1 cellular context compared by ENCODE assay signal in the genomic region with DNA sequence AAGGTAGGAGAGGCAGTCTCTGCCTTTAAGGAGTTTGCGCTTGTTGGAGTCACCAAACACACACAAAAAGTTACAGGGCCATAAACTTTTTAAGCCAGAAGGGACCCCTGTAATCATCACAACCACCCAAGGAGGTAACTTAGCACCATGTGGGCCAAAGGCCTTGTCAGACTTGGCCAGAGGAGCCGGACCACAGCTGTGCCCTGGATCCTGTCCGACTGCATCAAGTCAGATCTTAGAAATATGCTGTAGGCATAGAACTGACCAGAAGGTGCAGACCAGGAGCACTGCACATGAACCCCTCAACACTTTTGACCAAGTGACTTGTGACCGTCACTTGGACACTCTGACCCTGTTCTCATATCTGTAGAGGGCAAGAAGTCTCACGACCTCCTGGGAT.
TF ChIP-seq lines count a peak whose summit lies in the region.

No MANE protein-coding gene starts in this region.

TF ChIP-seq in GM23338, 12 proteins besides CTCF, POLR2A, EP300 and RAD21 (continued from another document):
- TF ChIP-seq, protein P1, sequence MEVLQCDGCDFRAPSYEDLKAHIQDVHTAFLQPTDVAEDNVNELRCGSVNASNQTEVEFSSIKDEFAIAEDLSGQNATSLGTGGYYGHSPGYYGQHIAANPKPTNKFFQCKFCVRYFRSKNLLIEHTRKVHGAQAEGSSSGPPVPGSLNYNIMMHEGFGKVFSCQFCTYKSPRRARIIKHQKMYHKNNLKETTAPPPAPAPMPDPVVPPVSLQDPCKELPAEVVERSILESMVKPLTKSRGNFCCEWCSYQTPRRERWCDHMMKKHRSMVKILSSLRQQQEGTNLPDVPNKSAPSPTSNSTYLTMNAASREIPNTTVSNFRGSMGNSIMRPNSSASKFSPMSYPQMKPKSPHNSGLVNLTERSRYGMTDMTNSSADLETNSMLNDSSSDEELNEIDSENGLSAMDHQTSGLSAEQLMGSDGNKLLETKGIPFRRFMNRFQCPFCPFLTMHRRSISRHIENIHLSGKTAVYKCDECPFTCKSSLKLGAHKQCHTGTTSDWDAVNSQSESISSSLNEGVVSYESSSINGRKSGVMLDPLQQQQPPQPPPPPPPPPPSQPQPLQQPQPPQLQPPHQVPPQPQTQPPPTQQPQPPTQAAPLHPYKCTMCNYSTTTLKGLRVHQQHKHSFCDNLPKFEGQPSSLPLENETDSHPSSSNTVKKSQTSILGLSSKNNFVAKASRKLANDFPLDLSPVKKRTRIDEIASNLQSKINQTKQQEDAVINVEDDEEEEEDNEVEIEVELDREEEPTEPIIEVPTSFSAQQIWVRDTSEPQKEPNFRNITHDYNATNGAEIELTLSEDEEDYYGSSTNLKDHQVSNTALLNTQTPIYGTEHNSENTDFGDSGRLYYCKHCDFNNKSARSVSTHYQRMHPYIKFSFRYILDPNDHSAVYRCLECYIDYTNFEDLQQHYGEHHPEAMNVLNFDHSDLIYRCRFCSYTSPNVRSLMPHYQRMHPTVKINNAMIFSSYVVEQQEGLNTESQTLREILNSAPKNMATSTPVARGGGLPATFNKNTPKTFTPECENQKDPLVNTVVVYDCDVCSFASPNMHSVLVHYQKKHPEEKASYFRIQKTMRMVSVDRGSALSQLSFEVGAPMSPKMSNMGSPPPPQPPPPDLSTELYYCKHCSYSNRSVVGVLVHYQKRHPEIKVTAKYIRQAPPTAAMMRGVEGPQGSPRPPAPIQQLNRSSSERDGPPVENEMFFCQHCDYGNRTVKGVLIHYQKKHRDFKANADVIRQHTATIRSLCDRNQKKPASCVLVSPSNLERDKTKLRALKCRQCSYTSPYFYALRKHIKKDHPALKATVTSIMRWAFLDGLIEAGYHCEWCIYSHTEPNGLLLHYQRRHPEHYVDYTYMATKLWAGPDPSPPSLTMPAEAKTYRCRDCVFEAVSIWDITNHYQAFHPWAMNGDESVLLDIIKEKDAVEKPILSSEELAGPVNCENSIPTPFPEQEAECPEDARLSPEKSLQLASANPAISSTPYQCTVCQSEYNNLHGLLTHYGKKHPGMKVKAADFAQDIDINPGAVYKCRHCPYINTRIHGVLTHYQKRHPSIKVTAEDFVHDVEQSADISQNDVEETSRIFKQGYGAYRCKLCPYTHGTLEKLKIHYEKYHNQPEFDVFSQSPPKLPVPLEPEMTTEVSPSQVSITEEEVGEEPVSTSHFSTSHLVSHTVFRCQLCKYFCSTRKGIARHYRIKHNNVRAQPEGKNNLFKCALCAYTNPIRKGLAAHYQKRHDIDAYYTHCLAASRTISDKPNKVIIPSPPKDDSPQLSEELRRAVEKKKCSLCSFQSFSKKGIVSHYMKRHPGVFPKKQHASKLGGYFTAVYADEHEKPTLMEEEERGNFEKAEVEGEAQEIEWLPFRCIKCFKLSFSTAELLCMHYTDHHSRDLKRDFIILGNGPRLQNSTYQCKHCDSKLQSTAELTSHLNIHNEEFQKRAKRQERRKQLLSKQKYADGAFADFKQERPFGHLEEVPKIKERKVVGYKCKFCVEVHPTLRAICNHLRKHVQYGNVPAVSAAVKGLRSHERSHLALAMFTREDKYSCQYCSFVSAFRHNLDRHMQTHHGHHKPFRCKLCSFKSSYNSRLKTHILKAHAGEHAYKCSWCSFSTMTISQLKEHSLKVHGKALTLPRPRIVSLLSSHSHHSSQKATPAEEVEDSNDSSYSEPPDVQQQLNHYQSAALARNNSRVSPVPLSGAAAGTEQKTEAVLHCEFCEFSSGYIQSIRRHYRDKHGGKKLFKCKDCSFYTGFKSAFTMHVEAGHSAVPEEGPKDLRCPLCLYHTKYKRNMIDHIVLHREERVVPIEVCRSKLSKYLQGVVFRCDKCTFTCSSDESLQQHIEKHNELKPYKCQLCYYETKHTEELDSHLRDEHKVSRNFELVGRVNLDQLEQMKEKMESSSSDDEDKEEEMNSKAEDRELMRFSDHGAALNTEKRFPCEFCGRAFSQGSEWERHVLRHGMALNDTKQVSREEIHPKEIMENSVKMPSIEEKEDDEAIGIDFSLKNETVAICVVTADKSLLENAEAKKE (CRISPR knock-in tag; IDR thresholded peaks at IDR 0.05): no peak
- no peak for TF ChIP-seq STAT1 (IDR thresholded peaks at IDR 0.05; ENCODE audit: unreplicated experiment)
- TF ChIP-seq JUNB (IDR thresholded peaks at IDR 0.05; ENCODE audit: unreplicated experiment): no peak
- TF ChIP-seq, protein P2, sequence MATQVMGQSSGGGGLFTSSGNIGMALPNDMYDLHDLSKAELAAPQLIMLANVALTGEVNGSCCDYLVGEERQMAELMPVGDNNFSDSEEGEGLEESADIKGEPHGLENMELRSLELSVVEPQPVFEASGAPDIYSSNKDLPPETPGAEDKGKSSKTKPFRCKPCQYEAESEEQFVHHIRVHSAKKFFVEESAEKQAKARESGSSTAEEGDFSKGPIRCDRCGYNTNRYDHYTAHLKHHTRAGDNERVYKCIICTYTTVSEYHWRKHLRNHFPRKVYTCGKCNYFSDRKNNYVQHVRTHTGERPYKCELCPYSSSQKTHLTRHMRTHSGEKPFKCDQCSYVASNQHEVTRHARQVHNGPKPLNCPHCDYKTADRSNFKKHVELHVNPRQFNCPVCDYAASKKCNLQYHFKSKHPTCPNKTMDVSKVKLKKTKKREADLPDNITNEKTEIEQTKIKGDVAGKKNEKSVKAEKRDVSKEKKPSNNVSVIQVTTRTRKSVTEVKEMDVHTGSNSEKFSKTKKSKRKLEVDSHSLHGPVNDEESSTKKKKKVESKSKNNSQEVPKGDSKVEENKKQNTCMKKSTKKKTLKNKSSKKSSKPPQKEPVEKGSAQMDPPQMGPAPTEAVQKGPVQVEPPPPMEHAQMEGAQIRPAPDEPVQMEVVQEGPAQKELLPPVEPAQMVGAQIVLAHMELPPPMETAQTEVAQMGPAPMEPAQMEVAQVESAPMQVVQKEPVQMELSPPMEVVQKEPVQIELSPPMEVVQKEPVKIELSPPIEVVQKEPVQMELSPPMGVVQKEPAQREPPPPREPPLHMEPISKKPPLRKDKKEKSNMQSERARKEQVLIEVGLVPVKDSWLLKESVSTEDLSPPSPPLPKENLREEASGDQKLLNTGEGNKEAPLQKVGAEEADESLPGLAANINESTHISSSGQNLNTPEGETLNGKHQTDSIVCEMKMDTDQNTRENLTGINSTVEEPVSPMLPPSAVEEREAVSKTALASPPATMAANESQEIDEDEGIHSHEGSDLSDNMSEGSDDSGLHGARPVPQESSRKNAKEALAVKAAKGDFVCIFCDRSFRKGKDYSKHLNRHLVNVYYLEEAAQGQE (IDR thresholded peaks at IDR 0.05; ENCODE audit: unreplicated experiment): no peak
- no peak for TF ChIP-seq NANOG (IDR thresholded peaks at IDR 0.05; ENCODE audit: borderline replicate concordance)
- TF ChIP-seq CREB1 (CRISPR knock-in tag; IDR thresholded peaks at IDR 0.05; ENCODE audit: low read depth): no peak
- TF ChIP-seq EZH2 (IDR thresholded peaks at IDR 0.05; ENCODE audit: low read depth, unreplicated experiment): no peak
- no peak for TF ChIP-seq POLR2AphosphoS5 (IDR thresholded peaks at IDR 0.05; ENCODE audit: low read depth)
- TF ChIP-seq, protein P3, sequence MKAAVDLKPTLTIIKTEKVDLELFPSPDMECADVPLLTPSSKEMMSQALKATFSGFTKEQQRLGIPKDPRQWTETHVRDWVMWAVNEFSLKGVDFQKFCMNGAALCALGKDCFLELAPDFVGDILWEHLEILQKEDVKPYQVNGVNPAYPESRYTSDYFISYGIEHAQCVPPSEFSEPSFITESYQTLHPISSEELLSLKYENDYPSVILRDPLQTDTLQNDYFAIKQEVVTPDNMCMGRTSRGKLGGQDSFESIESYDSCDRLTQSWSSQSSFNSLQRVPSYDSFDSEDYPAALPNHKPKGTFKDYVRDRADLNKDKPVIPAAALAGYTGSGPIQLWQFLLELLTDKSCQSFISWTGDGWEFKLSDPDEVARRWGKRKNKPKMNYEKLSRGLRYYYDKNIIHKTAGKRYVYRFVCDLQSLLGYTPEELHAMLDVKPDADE (IDR thresholded peaks at IDR 0.05): no peak
- no peak for TF ChIP-seq ZNF114 (CRISPR knock-in tag; IDR thresholded peaks at IDR 0.05)
